Comparison of ENCODE assay signal across 1 cellular context in the genomic region with DNA sequence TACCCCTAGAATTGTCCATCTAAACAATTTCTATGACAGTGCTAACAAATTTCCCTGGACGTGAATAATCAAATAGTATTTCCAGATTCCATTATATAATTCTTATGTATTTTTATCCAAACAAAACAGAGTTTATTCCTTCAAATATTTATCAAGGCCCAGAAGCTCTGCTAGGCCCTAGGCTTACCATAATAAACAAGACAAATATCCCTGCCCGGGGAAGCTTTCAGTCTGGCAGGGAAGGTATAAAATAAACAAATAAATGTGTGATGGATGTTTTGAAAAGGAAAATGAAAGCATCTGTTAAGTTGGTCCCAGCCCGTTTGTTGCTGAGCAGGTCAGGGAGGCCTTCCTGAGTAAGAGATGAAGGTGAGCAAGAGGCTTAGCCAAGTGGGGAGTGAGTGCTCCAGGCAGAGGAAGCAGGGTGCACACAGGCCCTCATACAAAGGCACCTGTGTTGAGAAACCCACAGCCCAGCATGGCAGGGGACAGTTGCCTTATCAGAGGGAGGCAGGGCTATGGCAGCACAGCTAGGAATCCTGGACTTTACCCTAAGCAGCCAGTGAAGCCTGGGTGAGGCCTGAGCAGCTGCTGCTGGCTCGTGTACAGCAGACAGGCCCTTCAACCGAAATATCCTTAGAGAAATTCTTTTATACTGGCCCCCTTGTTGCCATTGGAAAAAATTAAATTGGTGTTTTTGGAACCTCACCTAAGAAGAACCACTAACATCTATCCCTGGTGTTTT.
A peak's percentile ranks its signal among the peaks of the same experiment; 100 is the strongest.
TF ChIP-seq lines count a peak whose summit lies in the region.

No MANE protein-coding gene starts in this region.

TF ChIP-seq in HepG2, 621 proteins besides CTCF, POLR2A, EP300 and RAD21 (continued from another document and continues in another):
- TF ChIP-seq, protein P1, sequence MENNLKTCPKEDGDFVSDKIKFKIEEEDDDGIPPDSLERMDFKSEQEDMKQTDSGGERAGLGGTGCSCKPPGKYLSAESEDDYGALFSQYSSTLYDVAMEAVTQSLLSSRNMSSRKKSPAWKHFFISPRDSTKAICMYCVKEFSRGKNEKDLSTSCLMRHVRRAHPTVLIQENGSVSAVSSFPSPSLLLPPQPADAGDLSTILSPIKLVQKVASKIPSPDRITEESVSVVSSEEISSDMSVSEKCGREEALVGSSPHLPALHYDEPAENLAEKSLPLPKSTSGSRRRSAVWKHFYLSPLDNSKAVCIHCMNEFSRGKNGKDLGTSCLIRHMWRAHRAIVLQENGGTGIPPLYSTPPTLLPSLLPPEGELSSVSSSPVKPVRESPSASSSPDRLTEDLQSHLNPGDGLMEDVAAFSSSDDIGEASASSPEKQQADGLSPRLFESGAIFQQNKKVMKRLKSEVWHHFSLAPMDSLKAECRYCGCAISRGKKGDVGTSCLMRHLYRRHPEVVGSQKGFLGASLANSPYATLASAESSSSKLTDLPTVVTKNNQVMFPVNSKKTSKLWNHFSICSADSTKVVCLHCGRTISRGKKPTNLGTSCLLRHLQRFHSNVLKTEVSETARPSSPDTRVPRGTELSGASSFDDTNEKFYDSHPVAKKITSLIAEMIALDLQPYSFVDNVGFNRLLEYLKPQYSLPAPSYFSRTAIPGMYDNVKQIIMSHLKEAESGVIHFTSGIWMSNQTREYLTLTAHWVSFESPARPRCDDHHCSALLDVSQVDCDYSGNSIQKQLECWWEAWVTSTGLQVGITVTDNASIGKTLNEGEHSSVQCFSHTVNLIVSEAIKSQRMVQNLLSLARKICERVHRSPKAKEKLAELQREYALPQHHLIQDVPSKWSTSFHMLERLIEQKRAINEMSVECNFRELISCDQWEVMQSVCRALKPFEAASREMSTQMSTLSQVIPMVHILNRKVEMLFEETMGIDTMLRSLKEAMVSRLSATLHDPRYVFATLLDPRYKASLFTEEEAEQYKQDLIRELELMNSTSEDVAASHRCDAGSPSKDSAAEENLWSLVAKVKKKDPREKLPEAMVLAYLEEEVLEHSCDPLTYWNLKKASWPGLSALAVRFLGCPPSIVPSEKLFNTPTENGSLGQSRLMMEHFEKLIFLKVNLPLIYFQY (CRISPR knock-in tag; IDR thresholded peaks at IDR 0.05; ENCODE audit: borderline replicate concordance), result no peak; the same call in none of the 2 replicates
- peak; percentile 87 for TF ChIP-seq SMAD3 (CRISPR knock-in tag; IDR thresholded peaks at IDR 0.05)
- TF ChIP-seq EED (CRISPR knock-in tag; IDR thresholded peaks at IDR 0.05), result no peak
- peak; percentile 71; the same call in 1 of the 2 replicates for TF ChIP-seq ESRRA (CRISPR knock-in tag; IDR thresholded peaks at IDR 0.05; ENCODE audit: low read depth)
- TF ChIP-seq KLF11 (CRISPR knock-in tag; IDR thresholded peaks at IDR 0.05), result peak; percentile 84
- peak; percentile 93 for TF ChIP-seq ZBTB38 (CRISPR knock-in tag; IDR thresholded peaks at IDR 0.05)
- TF ChIP-seq ZNF337 (CRISPR knock-in tag; IDR thresholded peaks at IDR 0.05; ENCODE audit: borderline replicate concordance, low read depth), result 0 out of 2 replicates have a peak, but pooled peaks have one; percentile 40
- TF ChIP-seq NCOA2 (CRISPR knock-in tag; IDR thresholded peaks at IDR 0.05), result peak; percentile 80
- peak; percentile 32; the same call in 1 of the 2 replicates for TF ChIP-seq STAG1 (CRISPR knock-in tag; IDR thresholded peaks at IDR 0.05)
- TF ChIP-seq NR2F1 (CRISPR knock-in tag; IDR thresholded peaks at IDR 0.05), result no peak
- TF ChIP-seq, protein P2, sequence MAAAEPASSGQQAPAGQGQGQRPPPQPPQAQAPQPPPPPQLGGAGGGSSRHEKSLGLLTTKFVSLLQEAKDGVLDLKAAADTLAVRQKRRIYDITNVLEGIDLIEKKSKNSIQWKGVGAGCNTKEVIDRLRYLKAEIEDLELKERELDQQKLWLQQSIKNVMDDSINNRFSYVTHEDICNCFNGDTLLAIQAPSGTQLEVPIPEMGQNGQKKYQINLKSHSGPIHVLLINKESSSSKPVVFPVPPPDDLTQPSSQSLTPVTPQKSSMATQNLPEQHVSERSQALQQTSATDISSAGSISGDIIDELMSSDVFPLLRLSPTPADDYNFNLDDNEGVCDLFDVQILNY (CRISPR knock-in tag; conservative IDR thresholded peaks at IDR 0.05), result no peak
- no peak for TF ChIP-seq MZF1 (CRISPR knock-in tag; IDR thresholded peaks at IDR 0.05; ENCODE audit: borderline replicate concordance)
- no peak for TF ChIP-seq MEIS1 (CRISPR knock-in tag; IDR thresholded peaks at IDR 0.05; ENCODE audit: borderline replicate concordance)
- TF ChIP-seq ZNF605 (CRISPR knock-in tag; IDR thresholded peaks at IDR 0.05), result no peak
- peak; percentile 73; the same call in 1 of the 2 replicates for TF ChIP-seq ZNF616 (CRISPR knock-in tag; IDR thresholded peaks at IDR 0.05; ENCODE audit: low read depth)
- TF ChIP-seq NAIF1 (CRISPR knock-in tag; IDR thresholded peaks at IDR 0.05; ENCODE audit: borderline replicate concordance), result no peak
- no peak for TF ChIP-seq MBNL3 (CRISPR knock-in tag; conservative IDR thresholded peaks at IDR 0.05)
- TF ChIP-seq, protein P3, sequence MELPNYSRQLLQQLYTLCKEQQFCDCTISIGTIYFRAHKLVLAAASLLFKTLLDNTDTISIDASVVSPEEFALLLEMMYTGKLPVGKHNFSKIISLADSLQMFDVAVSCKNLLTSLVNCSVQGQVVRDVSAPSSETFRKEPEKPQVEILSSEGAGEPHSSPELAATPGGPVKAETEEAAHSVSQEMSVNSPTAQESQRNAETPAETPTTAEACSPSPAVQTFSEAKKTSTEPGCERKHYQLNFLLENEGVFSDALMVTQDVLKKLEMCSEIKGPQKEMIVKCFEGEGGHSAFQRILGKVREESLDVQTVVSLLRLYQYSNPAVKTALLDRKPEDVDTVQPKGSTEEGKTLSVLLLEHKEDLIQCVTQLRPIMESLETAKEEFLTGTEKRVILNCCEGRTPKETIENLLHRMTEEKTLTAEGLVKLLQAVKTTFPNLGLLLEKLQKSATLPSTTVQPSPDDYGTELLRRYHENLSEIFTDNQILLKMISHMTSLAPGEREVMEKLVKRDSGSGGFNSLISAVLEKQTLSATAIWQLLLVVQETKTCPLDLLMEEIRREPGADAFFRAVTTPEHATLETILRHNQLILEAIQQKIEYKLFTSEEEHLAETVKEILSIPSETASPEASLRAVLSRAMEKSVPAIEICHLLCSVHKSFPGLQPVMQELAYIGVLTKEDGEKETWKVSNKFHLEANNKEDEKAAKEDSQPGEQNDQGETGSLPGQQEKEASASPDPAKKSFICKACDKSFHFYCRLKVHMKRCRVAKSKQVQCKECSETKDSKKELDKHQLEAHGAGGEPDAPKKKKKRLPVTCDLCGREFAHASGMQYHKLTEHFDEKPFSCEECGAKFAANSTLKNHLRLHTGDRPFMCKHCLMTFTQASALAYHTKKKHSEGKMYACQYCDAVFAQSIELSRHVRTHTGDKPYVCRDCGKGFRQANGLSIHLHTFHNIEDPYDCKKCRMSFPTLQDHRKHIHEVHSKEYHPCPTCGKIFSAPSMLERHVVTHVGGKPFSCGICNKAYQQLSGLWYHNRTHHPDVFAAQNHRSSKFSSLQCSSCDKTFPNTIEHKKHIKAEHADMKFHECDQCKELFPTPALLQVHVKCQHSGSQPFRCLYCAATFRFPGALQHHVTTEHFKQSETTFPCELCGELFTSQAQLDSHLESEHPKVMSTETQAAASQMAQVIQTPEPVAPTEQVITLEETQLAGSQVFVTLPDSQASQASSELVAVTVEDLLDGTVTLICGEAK (IDR thresholded peaks at IDR 0.05), result no peak
- TF ChIP-seq, protein P3 (CRISPR knock-in tag; IDR thresholded peaks at IDR 0.05), result peak; percentile 60; the same call in 1 of the 2 replicates
- TF ChIP-seq, protein P4, sequence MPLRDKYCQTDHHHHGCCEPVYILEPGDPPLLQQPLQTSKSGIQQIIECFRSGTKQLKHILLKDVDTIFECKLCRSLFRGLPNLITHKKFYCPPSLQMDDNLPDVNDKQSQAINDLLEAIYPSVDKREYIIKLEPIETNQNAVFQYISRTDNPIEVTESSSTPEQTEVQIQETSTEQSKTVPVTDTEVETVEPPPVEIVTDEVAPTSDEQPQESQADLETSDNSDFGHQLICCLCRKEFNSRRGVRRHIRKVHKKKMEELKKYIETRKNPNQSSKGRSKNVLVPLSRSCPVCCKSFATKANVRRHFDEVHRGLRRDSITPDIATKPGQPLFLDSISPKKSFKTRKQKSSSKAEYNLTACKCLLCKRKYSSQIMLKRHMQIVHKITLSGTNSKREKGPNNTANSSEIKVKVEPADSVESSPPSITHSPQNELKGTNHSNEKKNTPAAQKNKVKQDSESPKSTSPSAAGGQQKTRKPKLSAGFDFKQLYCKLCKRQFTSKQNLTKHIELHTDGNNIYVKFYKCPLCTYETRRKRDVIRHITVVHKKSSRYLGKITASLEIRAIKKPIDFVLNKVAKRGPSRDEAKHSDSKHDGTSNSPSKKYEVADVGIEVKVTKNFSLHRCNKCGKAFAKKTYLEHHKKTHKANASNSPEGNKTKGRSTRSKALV (CRISPR knock-in tag; IDR thresholded peaks at IDR 0.05), result no peak
- TF ChIP-seq ZNF160 (CRISPR knock-in tag; IDR thresholded peaks at IDR 0.05), result no peak
- 0 out of 2 replicates have a peak, but pooled peaks have one; percentile 40 for TF ChIP-seq MXD4 (CRISPR knock-in tag; IDR thresholded peaks at IDR 0.05)
- TF ChIP-seq, protein P5, sequence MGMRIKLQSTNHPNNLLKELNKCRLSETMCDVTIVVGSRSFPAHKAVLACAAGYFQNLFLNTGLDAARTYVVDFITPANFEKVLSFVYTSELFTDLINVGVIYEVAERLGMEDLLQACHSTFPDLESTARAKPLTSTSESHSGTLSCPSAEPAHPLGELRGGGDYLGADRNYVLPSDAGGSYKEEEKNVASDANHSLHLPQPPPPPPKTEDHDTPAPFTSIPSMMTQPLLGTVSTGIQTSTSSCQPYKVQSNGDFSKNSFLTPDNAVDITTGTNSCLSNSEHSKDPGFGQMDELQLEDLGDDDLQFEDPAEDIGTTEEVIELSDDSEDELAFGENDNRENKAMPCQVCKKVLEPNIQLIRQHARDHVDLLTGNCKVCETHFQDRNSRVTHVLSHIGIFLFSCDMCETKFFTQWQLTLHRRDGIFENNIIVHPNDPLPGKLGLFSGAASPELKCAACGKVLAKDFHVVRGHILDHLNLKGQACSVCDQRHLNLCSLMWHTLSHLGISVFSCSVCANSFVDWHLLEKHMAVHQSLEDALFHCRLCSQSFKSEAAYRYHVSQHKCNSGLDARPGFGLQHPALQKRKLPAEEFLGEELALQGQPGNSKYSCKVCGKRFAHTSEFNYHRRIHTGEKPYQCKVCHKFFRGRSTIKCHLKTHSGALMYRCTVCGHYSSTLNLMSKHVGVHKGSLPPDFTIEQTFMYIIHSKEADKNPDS (CRISPR knock-in tag; IDR thresholded peaks at IDR 0.05), result 0 out of 2 replicates have a peak, but pooled peaks have one; percentile 25
- TF ChIP-seq ZSCAN30 (CRISPR knock-in tag; IDR thresholded peaks at IDR 0.05), result no peak
- no peak for TF ChIP-seq SIN3B (IDR thresholded peaks at IDR 0.05; ENCODE audit: low read length)
- no peak for TF ChIP-seq ZSCAN12 (CRISPR knock-in tag; IDR thresholded peaks at IDR 0.05)
- TF ChIP-seq IRX3 (CRISPR knock-in tag; IDR thresholded peaks at IDR 0.05; ENCODE audit: borderline replicate concordance, low read depth), result no peak
- TF ChIP-seq FIP1L1 (IDR thresholded peaks at IDR 0.05; ENCODE audit: borderline replicate concordance, insufficient read depth, low read depth, low read length), result no peak
- TF ChIP-seq XBP1 (CRISPR knock-in tag; IDR thresholded peaks at IDR 0.05), result no peak
- peak; percentile 61; the same call in 1 of the 2 replicates for TF ChIP-seq HOXD1 (CRISPR knock-in tag; IDR thresholded peaks at IDR 0.05)
- TF ChIP-seq, protein P6, sequence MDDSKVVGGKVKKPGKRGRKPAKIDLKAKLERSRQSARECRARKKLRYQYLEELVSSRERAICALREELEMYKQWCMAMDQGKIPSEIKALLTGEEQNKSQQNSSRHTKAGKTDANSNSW (CRISPR knock-in tag; IDR thresholded peaks at IDR 0.05; ENCODE audit: borderline replicate concordance), result no peak
- TF ChIP-seq, protein P7, sequence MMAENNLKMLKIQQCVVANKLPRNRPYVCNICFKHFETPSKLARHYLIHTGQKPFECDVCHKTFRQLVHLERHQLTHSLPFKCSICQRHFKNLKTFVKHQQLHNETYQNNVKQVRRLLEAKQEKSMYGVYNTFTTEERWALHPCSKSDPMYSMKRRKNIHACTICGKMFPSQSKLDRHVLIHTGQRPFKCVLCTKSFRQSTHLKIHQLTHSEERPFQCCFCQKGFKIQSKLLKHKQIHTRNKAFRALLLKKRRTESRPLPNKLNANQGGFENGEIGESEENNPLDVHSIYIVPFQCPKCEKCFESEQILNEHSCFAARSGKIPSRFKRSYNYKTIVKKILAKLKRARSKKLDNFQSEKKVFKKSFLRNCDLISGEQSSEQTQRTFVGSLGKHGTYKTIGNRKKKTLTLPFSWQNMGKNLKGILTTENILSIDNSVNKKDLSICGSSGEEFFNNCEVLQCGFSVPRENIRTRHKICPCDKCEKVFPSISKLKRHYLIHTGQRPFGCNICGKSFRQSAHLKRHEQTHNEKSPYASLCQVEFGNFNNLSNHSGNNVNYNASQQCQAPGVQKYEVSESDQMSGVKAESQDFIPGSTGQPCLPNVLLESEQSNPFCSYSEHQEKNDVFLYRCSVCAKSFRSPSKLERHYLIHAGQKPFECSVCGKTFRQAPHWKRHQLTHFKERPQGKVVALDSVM (CRISPR knock-in tag; IDR thresholded peaks at IDR 0.05), result peak; percentile 52; the same call in 1 of the 2 replicates
- TF ChIP-seq KAT8 (CRISPR knock-in tag; IDR thresholded peaks at IDR 0.05), result peak; percentile 84
- TF ChIP-seq ZNF383 (CRISPR knock-in tag; IDR thresholded peaks at IDR 0.05; ENCODE audit: borderline replicate concordance), result no peak
- TF ChIP-seq, protein P8, sequence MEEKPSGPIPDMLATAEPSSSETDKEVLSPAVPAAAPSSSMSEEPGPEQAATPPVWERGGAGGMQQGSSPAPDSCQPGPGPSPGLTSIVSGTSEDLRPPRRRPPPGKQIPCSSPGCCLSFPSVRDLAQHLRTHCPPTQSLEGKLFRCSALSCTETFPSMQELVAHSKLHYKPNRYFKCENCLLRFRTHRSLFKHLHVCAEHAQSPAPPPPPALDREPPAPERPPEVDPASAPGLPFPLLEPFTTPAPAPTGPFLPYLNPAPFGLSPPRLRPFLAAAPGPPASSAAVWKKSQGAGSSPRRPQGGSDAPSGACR (CRISPR knock-in tag; IDR thresholded peaks at IDR 0.05), result peak; percentile 95
